ENCODE assay signal across 24 cellular contexts in the genomic region with DNA sequence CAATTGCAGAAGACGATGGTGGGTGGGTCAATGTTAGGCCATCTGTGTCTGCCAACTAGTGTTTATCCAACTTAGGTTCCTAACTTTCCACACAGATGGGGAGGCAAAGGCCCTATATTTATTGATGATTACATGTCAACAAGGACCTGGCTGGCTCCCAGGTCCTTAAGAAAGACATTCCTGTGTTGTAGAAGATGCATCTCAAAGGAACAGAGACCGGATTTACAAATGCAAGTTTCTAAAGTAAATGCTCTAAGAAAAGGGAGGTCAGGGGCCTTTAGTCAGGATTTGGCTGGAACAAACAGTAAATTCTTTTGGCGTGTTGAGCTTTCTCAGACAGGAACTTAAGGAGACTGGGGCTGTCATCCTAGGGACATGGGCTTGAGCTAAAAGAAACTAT.
DNase-seq lines count a peak whose midpoint lies in the region; ATAC-seq and TF ChIP-seq lines count a peak whose summit lies in the region.
"Had no signal": no experiment of that assay in that cellular context is flagged by ENCODE, and none has a peak within 500 bp of the region (broad histone marks: within the 10 kb centered on the region; RNA-seq: fewer than 3 reads in every experiment).

No MANE protein-coding gene starts in this region.

- intact Hi-C loops in left ventricle myocardium inferior (cut with micrococcal nuclease): no loop called here

- WGBS in mesenchymal stem cell: 38% methylated on average over 3 of the region's 3 CpGs

- no peaks in the 10 kb centered on the region for H3K9me3 ChIP-seq in mesenchymal stem cell (ENCODE audit: control insufficient read depth, low read length)
- H3K9me3 ChIP-seq in left ventricle myocardium inferior (replicated peaks): no peaks in the 10 kb centered on the region
- H3K9me3 ChIP-seq: BE2C, SJCRH30 had no signal

- H3K27me3 ChIP-seq in mesenchymal stem cell (ENCODE audit: control insufficient read depth in 1 of 2, insufficient read depth in 1 of 2, low read length in 2 of 2): no peaks in the 10 kb centered on the region
- H3K27me3 ChIP-seq in left ventricle myocardium inferior (ENCODE audit: low read depth): peaks cover 11% of the 10 kb centered on the region
- H3K27me3 ChIP-seq: BE2C, SJCRH30 had no signal

- peaks cover 88% of the 10 kb centered on the region for H3K27me3 Mint-ChIP-seq in WTC11 (ENCODE audit: low read depth)
- H3K27me3 Mint-ChIP-seq in naive thymus-derived CD8-positive, alpha-beta T cell: peaks cover 10 to 35% (median 15%) of the 10 kb centered on the region in 5 donors

- H3K27ac ChIP-seq in mesenchymal stem cell (ENCODE audit: low read length, poor library complexity, severe bottlenecking) (no peak overlapping the region), left ventricle myocardium inferior (replicated peaks) (no peak overlapping the region)
- H3K27ac ChIP-seq: HL-60, PC-9, SJCRH30 had no signal

- H3K79me1 ChIP-seq in mesenchymal stem cell (replicated peaks; ENCODE audit: low read length, poor library complexity, severe bottlenecking): no peaks in the 10 kb centered on the region

- H2BK5ac ChIP-seq in mesenchymal stem cell (ENCODE audit: low read depth, low read length, poor library complexity, severe bottlenecking): no peak overlapping the region

- H3K4me3 Mint-ChIP-seq in WTC11: no peak overlapping the region
- no peak overlapping the region for H3K4me3 Mint-ChIP-seq in naive thymus-derived CD8-positive, alpha-beta T cell

- peak; percentile 67 for DNase-seq in ELF-1 (ENCODE audit: low read depth, low spot score)
- no peak for DNase-seq in WTC11 (ENCODE audit: low spot score)
- peak; percentile 19 for DNase-seq in fibroblast of villous mesenchyme (ENCODE audit: low read depth)
- DNase-seq in mesenchymal stem cell: peak; percentile 71
- no peak for DNase-seq in naive thymus-derived CD8-positive, alpha-beta T cell
- DNase-seq in left ventricle myocardium inferior: no peak
- no peak for DNase-seq in stimulated activated naive CD8-positive, alpha-beta T cell treated with anti-CD3 and anti-CD28 coated beads, Interleukin-15, Interleukin-2, amounts not matched to agents 100 U/mL and 50 U/mL, for 24 hours
- DNase-seq in middle frontal gyrus (ENCODE audit: extremely low spot score, low spot score): no peak
- DNase-seq: 8988T, ACHN, BE2C, Calu3, DMS79 treated with DMSO at 0.1 percent for 48 hours, Kasumi-1, NCI-H1105 treated with DMSO at 0.1 percent for 48 hours, NCI-H146, NCI-H2029, NCI-H446, NCI-H524 treated with DMSO at 0.1 percent for 48 hours, NCI-H774, PC-9, SJCRH30 had no signal

- peaks cover 8% of the 10 kb centered on the region; the same call in 1 of the 2 replicates for H3K4me1 Mint-ChIP-seq in WTC11
- no peaks in the 10 kb centered on the region for H3K4me1 Mint-ChIP-seq in naive thymus-derived CD8-positive, alpha-beta T cell

- H2BK15ac ChIP-seq in mesenchymal stem cell (ENCODE audit: low read depth, poor library complexity, severe bottlenecking): no peak overlapping the region

- TF ChIP-seq CTCF in WTC11 (IDR thresholded peaks at IDR 0.05): no peak
- no peak for TF ChIP-seq CTCF in fibroblast of villous mesenchyme (IDR thresholded peaks at IDR 0.05; ENCODE audit: insufficient read depth, low read depth, low read length)
- no peak for TF ChIP-seq CTCF in left ventricle myocardium inferior (IDR thresholded peaks at IDR 0.05; ENCODE audit: borderline replicate concordance)

- H4K91ac ChIP-seq in mesenchymal stem cell (ENCODE audit: low read length): no peak overlapping the region

- H3K4me1 ChIP-seq in mesenchymal stem cell (ENCODE audit: control insufficient read depth, insufficient read depth, low read depth, low read length): no peaks in the 10 kb centered on the region
- H3K4me1 ChIP-seq in left ventricle myocardium inferior: no peaks in the 10 kb centered on the region
- H3K4me1 ChIP-seq: BE2C, SJCRH30 had no signal

- H4K8ac ChIP-seq in mesenchymal stem cell (ENCODE audit: low read length): no peak overlapping the region

- H2AK5ac ChIP-seq in mesenchymal stem cell (ENCODE audit: low read length, severe bottlenecking): no peak overlapping the region

- H3K14ac ChIP-seq in mesenchymal stem cell (ENCODE audit: low read length in 2 of 2): no peak overlapping the region

- H2AFZ ChIP-seq in mesenchymal stem cell (ENCODE audit: low read depth, low read length): no peak overlapping the region
- H2AFZ ChIP-seq: PC-9 had no signal

- no peak overlapping the region for H2BK120ac ChIP-seq in mesenchymal stem cell (ENCODE audit: low read depth, low read length)

- ATAC-seq in WTC11: peak; percentile 73
- ATAC-seq in naive thymus-derived CD8-positive, alpha-beta T cell: no peak
- ATAC-seq in stimulated activated naive CD8-positive, alpha-beta T cell treated with anti-CD3 and anti-CD28 coated beads, Interleukin-15, Interleukin-2, amounts not matched to agents 100 U/mL and 50 U/mL, for 24 hours: no peak
- ATAC-seq: Right ventricle myocardium inferior had no signal

- no peak overlapping the region for H3K9ac ChIP-seq in mesenchymal stem cell (ENCODE audit: low read length)

- H3K4me3 ChIP-seq in fibroblast of villous mesenchyme (ENCODE audit: low read depth, low read length) (no peak overlapping the region), mesenchymal stem cell (ENCODE audit: insufficient read depth in 1 of 2, low read depth in 1 of 2, low read length in 2 of 2) (no peak overlapping the region), left ventricle myocardium inferior (no peak overlapping the region)
- H3K4me3 ChIP-seq: PC-9, SJCRH30 had no signal

- POLR2A ChIA-PET in WTC11 (lab: Charles Lee): no interaction called here
- POLR2A ChIA-PET in naive thymus-derived CD8-positive, alpha-beta T cell (lab: Charles Lee): no interaction called here

- no peak overlapping the region for H3K27ac Mint-ChIP-seq in WTC11
- H3K27ac Mint-ChIP-seq in naive thymus-derived CD8-positive, alpha-beta T cell: no peak overlapping the region

- CTCF ChIA-PET in WTC11 (lab: Charles Lee): interaction anchor here (0.9 to 2.1 kb wide), 3 partner anchors 9 to 619 kb away, joined by 3 to 10 read pairs (median 3); no protein-coding TSS in a partner anchor

- H3K36me3 ChIP-seq in mesenchymal stem cell (ENCODE audit: control insufficient read depth in 1 of 2, insufficient read depth in 2 of 2, low read depth in 1 of 2, low read length in 2 of 2): no peaks in the 10 kb centered on the region
- H3K36me3 ChIP-seq in left ventricle myocardium inferior: no peaks in the 10 kb centered on the region
- H3K36me3 ChIP-seq: BE2C, SJCRH30 had no signal

- no peak overlapping the region for H2BK12ac ChIP-seq in mesenchymal stem cell (ENCODE audit: low read length in 2 of 2)

- H3K4ac ChIP-seq in mesenchymal stem cell (ENCODE audit: low read depth in 1 of 2, low read length in 2 of 2): no peak overlapping the region

- H3K9me3 Mint-ChIP-seq in WTC11: no peaks in the 10 kb centered on the region
- no peaks in the 10 kb centered on the region for H3K9me3 Mint-ChIP-seq in naive thymus-derived CD8-positive, alpha-beta T cell

- H3K18ac ChIP-seq in mesenchymal stem cell (ENCODE audit: low read depth in 1 of 2, low read length in 2 of 2): no peak overlapping the region

- no peaks in the 10 kb centered on the region for H3K36me3 Mint-ChIP-seq in WTC11
- H3K36me3 Mint-ChIP-seq in naive thymus-derived CD8-positive, alpha-beta T cell: no peaks in the 10 kb centered on the region

- no peak overlapping the region for H3K23ac ChIP-seq in mesenchymal stem cell (ENCODE audit: low read length in 2 of 2)

- no peak overlapping the region for H3K4me2 ChIP-seq in mesenchymal stem cell (ENCODE audit: low read length, poor library complexity, severe bottlenecking)
- H3K4me2 ChIP-seq: PC-9 had no signal

TF ChIP-seq in WTC11, 78 proteins besides CTCF, POLR2A, EP300 and RAD21 (continues in another document):
- TF ChIP-seq ZSCAN18 (CRISPR knock-in tag; IDR thresholded peaks at IDR 0.05) (no peak), FOXK1 (CRISPR knock-in tag; IDR thresholded peaks at IDR 0.05) (peak; percentile 82), NFATC4 (CRISPR knock-in tag; IDR thresholded peaks at IDR 0.05) (no peak), MYBL2 (CRISPR knock-in tag; IDR thresholded peaks at IDR 0.05) (no peak), PRDM15 (CRISPR knock-in tag; IDR thresholded peaks at IDR 0.05) (no peak), RORB (CRISPR knock-in tag; IDR thresholded peaks at IDR 0.05) (no peak)

Comparison
In these comparisons a context has a peak if more than half of its experiments do, and no peak if none do; other contexts are left out.
1. DNase-seq: peak in ELF-1 (single experiment), fibroblast of villous mesenchyme (single experiment) and mesenchymal stem cell (single experiment); none in WTC11 (single experiment), naive thymus-derived CD8-positive, alpha-beta T cell (0 of 10), left ventricle myocardium inferior (single experiment), stimulated activated naive CD8-positive, alpha-beta T cell treated with anti-CD3 and anti-CD28 coated beads, Interleukin-15, Interleukin-2, amounts not matched to agents 100 U/mL and 50 U/mL, for 24 hours (single experiment) and middle frontal gyrus (single experiment).